ENCODE assay signal across 21 cellular contexts in the genomic region with DNA sequence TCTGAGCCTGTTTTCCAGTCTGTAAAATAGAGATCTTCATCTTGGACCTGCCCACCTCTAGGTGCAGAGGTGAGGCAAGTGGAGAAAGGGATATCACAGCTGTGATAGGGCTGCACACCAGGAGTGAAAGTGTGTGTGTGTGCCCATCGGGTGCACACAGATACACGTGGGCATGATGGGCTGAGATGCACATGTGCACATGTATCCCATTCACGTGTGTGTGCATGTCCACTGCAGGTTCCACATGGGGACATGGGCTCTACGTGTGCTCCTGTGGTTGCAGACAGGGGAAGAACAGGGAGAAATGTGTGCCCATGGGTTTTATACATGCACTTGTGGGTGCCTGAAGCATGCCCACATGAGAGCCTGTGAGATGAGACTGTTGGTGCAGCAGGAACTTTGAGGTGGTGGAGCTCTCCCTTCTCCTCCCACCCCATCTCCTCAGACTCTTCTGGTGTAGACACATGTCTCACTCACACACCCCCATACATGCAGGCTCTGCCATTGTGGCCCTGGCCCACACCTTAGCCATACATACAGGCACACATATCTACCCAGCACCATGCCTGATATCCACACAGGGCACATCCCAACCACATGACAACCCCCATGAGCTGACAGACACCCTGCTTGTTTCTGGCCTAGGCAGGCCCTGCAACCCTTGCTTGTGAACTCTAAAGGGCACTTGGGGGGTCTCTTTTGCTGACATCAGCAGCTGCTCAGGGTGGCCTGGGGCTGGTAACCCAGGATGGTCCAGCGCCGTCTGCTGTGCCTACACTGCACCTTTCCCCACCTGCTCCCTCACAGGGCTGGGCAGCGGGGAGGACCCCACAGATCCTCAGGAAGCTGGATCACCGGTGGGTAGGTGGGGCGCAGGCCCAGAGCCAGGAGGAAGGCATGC.
"Had no signal": no experiment of that assay in that cellular context is flagged by ENCODE, and none has a peak within 500 bp of the region (broad histone marks: within the 10 kb centered on the region; RNA-seq: fewer than 3 reads in every experiment).

No MANE protein-coding gene starts in this region.

- H3K9me3 ChIP-seq: colonic mucosa, esophagus muscularis mucosa, lower lobe of right lung, neutrophil, pancreas, sigmoid colon, testis, tibial nerve, upper lobe of left lung had no signal

- DNase-seq: colonic mucosa; effector CD8-positive, alpha-beta T cell; foreskin melanocyte; glutamatergic neuron; hypothalamus; left ventricle myocardium superior; lower lobe of right lung; natural killer cell; pancreas; sigmoid colon; stimulated activated CD4-positive, alpha-beta T cell treated with anti-CD3 and anti-CD28 coated beads, Interleukin-2, amount 100 ng/mL, for 24 hours; stimulated activated CD4-positive, alpha-beta T cell treated with anti-CD3 and anti-CD28 coated beads, Interleukin-4, amount 100 ng/mL, for 24 hours; stimulated activated naive CD8-positive, alpha-beta T cell treated with anti-CD3 and anti-CD28 coated beads, Interleukin-15, Interleukin-2, amounts not matched to agents 100 U/mL and 50 U/mL, for 24 hours; substantia nigra; testis; upper lobe of left lung had no signal

- H3K27ac Mint-ChIP-seq: dendritic cell treated with granulocyte-macrophage colony-stimulating factor and Interleukin-4, amounts not matched to agents 40 ng/mL and 50 ng/mL, for 4 days; stimulated activated memory B cell treated with anti-CD40 and anti-IgM and Interleukin-4, amounts not matched to agents 10 μg/mL and 1 μg/mL and 100 μg/mL, for 72 hours had no signal

- H3K4me3 ChIP-seq: colonic mucosa, esophagus muscularis mucosa, lower lobe of right lung, pancreas, sigmoid colon, testis, tibial nerve, upper lobe of left lung had no signal

- H3K4me3 Mint-ChIP-seq: dendritic cell treated with granulocyte-macrophage colony-stimulating factor and Interleukin-4, amounts not matched to agents 40 ng/mL and 50 ng/mL, for 4 days; stimulated activated memory B cell treated with anti-CD40 and anti-IgM and Interleukin-4, amounts not matched to agents 10 μg/mL and 1 μg/mL and 100 μg/mL, for 72 hours had no signal

- H3K4me1 Mint-ChIP-seq: stimulated activated memory B cell treated with anti-CD40 and anti-IgM and Interleukin-4, amounts not matched to agents 10 μg/mL and 1 μg/mL and 100 μg/mL, for 72 hours had no signal

- H3K27me3 Mint-ChIP-seq: dendritic cell treated with granulocyte-macrophage colony-stimulating factor and Interleukin-4, amounts not matched to agents 40 ng/mL and 50 ng/mL, for 4 days had no signal

- H3K27me3 ChIP-seq: colonic mucosa, esophagus muscularis mucosa, neutrophil, pancreas, sigmoid colon, testis, tibial nerve, upper lobe of left lung had no signal

- H3K36me3 Mint-ChIP-seq: natural killer cell; stimulated activated memory B cell treated with anti-CD40 and anti-IgM and Interleukin-4, amounts not matched to agents 10 μg/mL and 1 μg/mL and 100 μg/mL, for 72 hours had no signal

- H3K9me3 Mint-ChIP-seq: dendritic cell treated with granulocyte-macrophage colony-stimulating factor and Interleukin-4, amounts not matched to agents 40 ng/mL and 50 ng/mL, for 4 days; natural killer cell; stimulated activated memory B cell treated with anti-CD40 and anti-IgM and Interleukin-4, amounts not matched to agents 10 μg/mL and 1 μg/mL and 100 μg/mL, for 72 hours had no signal

- H3K27ac ChIP-seq: colonic mucosa, esophagus muscularis mucosa, lower lobe of right lung, neutrophil, pancreas, sigmoid colon, testis, tibial nerve, upper lobe of left lung had no signal

- ATAC-seq: left ventricle myocardium superior; lower lobe of right lung; pancreas; stimulated activated memory B cell treated with anti-CD40 and anti-IgM and Interleukin-4, amounts not matched to agents 10 μg/mL and 1 μg/mL and 100 μg/mL, for 72 hours; stimulated activated naive CD8-positive, alpha-beta T cell treated with anti-CD3 and anti-CD28 coated beads, Interleukin-15, Interleukin-2, amounts not matched to agents 100 U/mL and 50 U/mL, for 24 hours had no signal

- H3K36me3 ChIP-seq: colonic mucosa, esophagus muscularis mucosa, neutrophil, pancreas, sigmoid colon, tibial nerve had no signal

- H3K4me1 ChIP-seq: colonic mucosa, esophagus muscularis mucosa, lower lobe of right lung, pancreas, sigmoid colon, testis, tibial nerve, upper lobe of left lung had no signal
